ENCODE assay signal across 23 cellular contexts in genomic region chr4:98394134-98394533, GRCh38.
A peak's percentile ranks its signal among the peaks of the same experiment; 100 is the strongest.
DNase-seq lines count a peak whose midpoint lies in the region; ATAC-seq, FAIRE-seq and TF ChIP-seq lines count a peak whose summit lies in the region.
"Had no signal": no experiment of that assay in that cellular context is flagged by ENCODE, and none has a peak within 500 bp of the region (broad histone marks: within the 10 kb centered on the region; RNA-seq: fewer than 3 reads in every experiment).

No MANE protein-coding gene starts in this region.

- TF ChIP-seq CTCF in K562 (IDR thresholded peaks at IDR 0.05 in 2 of 3, conservative IDR thresholded peaks at IDR 0.05 in 1 of 3; ENCODE audit: insufficient read depth in 2 of 3, low read depth in 1 of 3, low read length in 3 of 3), result no peak
- TF ChIP-seq CTCF in heart left ventricle (IDR thresholded peaks at IDR 0.05), result no peak

- TF ChIP-seq EP300 in K562 (IDR thresholded peaks at IDR 0.05; ENCODE audit: low read length), result no peak

- in situ Hi-C loops in K562 (cut with MboI), result no loop called here

- H3K36me3 ChIP-seq in K562 (ENCODE audit: control insufficient read depth, insufficient read depth, low read length), result no peaks in the 10 kb centered on the region; the same call in 2 of the 3 replicates
- no peaks in the 10 kb centered on the region for H3K36me3 ChIP-seq in small intestine (ENCODE audit: control insufficient read depth in 2 of 2, insufficient read depth in 2 of 2, low read length in 2 of 2)
- peaks cover 0 to 13% (median 0%) of the 10 kb centered on the region in 9 donors for H3K36me3 ChIP-seq in heart left ventricle

- H3K79me2 ChIP-seq in K562 (ENCODE audit: control insufficient read depth, insufficient read depth, low read length), result no peaks in the 10 kb centered on the region

- no peaks in the 10 kb centered on the region for H3K9me1 ChIP-seq in K562 (ENCODE audit: control insufficient read depth, insufficient read depth, low read length)

- peaks cover 18% of the 10 kb centered on the region for H3K9me3 Mint-ChIP-seq in activated naive CD8-positive, alpha-beta T cell (ENCODE audit: low read depth)
- H3K9me3 Mint-ChIP-seq in activated naive CD8-positive, alpha-beta T cell treated with anti-CD3 and anti-CD28 coated beads for 36 hours, result peaks cover 16% of the 10 kb centered on the region
- peaks cover 21% of the 10 kb centered on the region for H3K9me3 Mint-ChIP-seq in activated T-helper 1 cell treated with anti-CD3 and anti-CD28 coated beads, Interleukin-12 subunit alpha, Interleukin-12 subunit beta, Interleukin-2, Interleukin-4 antibody, amounts not matched to agents 30 ng/mL and 10 ng/mL and 1 ng/mL, durations not matched to agents 14 hours and 24 hours and 36 hours

- TF ChIP-seq POLR2A in K562 (conservative IDR thresholded peaks at IDR 0.05) (no peak), heart left ventricle (IDR thresholded peaks at IDR 0.05) (no peak)

- H3K4me1 Mint-ChIP-seq in activated naive CD8-positive, alpha-beta T cell (ENCODE audit: low read depth), result peaks cover 4% of the 10 kb centered on the region
- H3K4me1 Mint-ChIP-seq in activated naive CD8-positive, alpha-beta T cell treated with anti-CD3 and anti-CD28 coated beads for 36 hours, result peaks cover 11% of the 10 kb centered on the region
- peaks cover 4% of the 10 kb centered on the region for H3K4me1 Mint-ChIP-seq in activated T-helper 1 cell treated with anti-CD3 and anti-CD28 coated beads, Interleukin-12 subunit alpha, Interleukin-12 subunit beta, Interleukin-2, Interleukin-4 antibody, amounts not matched to agents 30 ng/mL and 10 ng/mL and 1 ng/mL, durations not matched to agents 14 hours and 24 hours and 36 hours (ENCODE audit: low read depth)

- no TSS peak for BruUV-seq in K562 (replicated peaks; lab: Mats Ljungman, UMichigan)

- no peak overlapping the region for H3K4me3 Mint-ChIP-seq in activated naive CD8-positive, alpha-beta T cell
- no peak overlapping the region for H3K4me3 Mint-ChIP-seq in activated naive CD8-positive, alpha-beta T cell treated with anti-CD3 and anti-CD28 coated beads for 36 hours
- H3K4me3 Mint-ChIP-seq in activated T-helper 1 cell treated with anti-CD3 and anti-CD28 coated beads, Interleukin-12 subunit alpha, Interleukin-12 subunit beta, Interleukin-2, Interleukin-4 antibody, amounts not matched to agents 30 ng/mL and 10 ng/mL and 1 ng/mL, durations not matched to agents 14 hours and 24 hours and 36 hours, result no peak overlapping the region
- H3K4me3 Mint-ChIP-seq: CD4-positive, alpha-beta memory T cell had no signal

- H3K27ac ChIP-seq in K562 (ENCODE audit: extremely low read depth, low read depth, low read length) (no peak overlapping the region), small intestine (ENCODE audit: low read depth in 1 of 2, low read length in 1 of 2) (no peak overlapping the region), heart left ventricle (no peak overlapping the region)
- H3K27ac ChIP-seq: 22Rv1; BLaER1 treated with 17β-estradiol and CSF1 and Interleukin-3, amounts not matched to agents 10 nM and 100 nM; HL-60; KMS-11; SJCRH30 had no signal

- H3K27ac Mint-ChIP-seq in activated naive CD8-positive, alpha-beta T cell, result peak overlapping the region; percentile 30
- no peak overlapping the region for H3K27ac Mint-ChIP-seq in activated naive CD8-positive, alpha-beta T cell treated with anti-CD3 and anti-CD28 coated beads for 36 hours
- peak overlapping the region; percentile 67 for H3K27ac Mint-ChIP-seq in activated T-helper 1 cell treated with anti-CD3 and anti-CD28 coated beads, Interleukin-12 subunit alpha, Interleukin-12 subunit beta, Interleukin-2, Interleukin-4 antibody, amounts not matched to agents 30 ng/mL and 10 ng/mL and 1 ng/mL, durations not matched to agents 14 hours and 24 hours and 36 hours
- H3K27ac Mint-ChIP-seq: CD4-positive, alpha-beta memory T cell had no signal

- DNase-seq in activated naive CD8-positive, alpha-beta T cell treated with anti-CD3 and anti-CD28 coated beads for 36 hours, result no peak
- DNase-seq in activated T-helper 1 cell treated with anti-CD3 and anti-CD28 coated beads, Interleukin-12 subunit alpha, Interleukin-12 subunit beta, Interleukin-2, Interleukin-4 antibody, amounts not matched to agents 30 ng/mL and 10 ng/mL and 1 ng/mL, durations not matched to agents 14 hours and 24 hours and 36 hours (ENCODE audit: low spot score), result no peak
- no peak for DNase-seq in K562 (ENCODE audit: extremely low read depth in 1 of 4, low spot score in 3 of 4)
- no peak for DNase-seq in LoVo (ENCODE audit: low spot score)
- no peak for DNase-seq in small intestine
- DNase-seq in sciatic nerve (ENCODE audit: low spot score), result no peak
- DNase-seq in heart left ventricle, result no peak
- DNase-seq: CD4-positive, alpha-beta memory T cell; DND-41; NCI-H1694; NCI-H2081; NCI-H2171; NCI-H524 treated with DMSO at 0.1 percent for 48 hours; NCI-H82; SJCRH30 had no signal

- H3K4me1 ChIP-seq in K562 (replicated peaks in 1 of 2; ENCODE audit: control insufficient read depth in 2 of 2, insufficient read depth in 2 of 2, low read length in 2 of 2) (no peaks in the 10 kb centered on the region), small intestine (ENCODE audit: control insufficient read depth in 2 of 2, insufficient read depth in 1 of 2, low read depth in 1 of 2, low read length in 1 of 2) (no peaks in the 10 kb centered on the region), heart left ventricle (no peaks in the 10 kb centered on the region)
- H3K4me1 ChIP-seq: BLaER1 treated with 17β-estradiol and CSF1 and Interleukin-3, amounts not matched to agents 10 nM and 100 nM; SJCRH30 had no signal

- CTCF ChIA-PET in K562 (lab: Yijun Ruan, JAX; ENCODE audit: low intra/inter-chr PET ratio), result no interaction called here

- intact Hi-C loops in activated T-helper 1 cell treated with anti-CD3 and anti-CD28 coated beads, Interleukin-12 subunit alpha, Interleukin-12 subunit beta, Interleukin-2, Interleukin-4 antibody, amounts not matched to agents 30 ng/mL and 10 ng/mL and 1 ng/mL, durations not matched to agents 14 hours and 24 hours and 36 hours (cut with micrococcal nuclease), result no loop called here
- intact Hi-C loops in K562 (cut with micrococcal nuclease) (no loop called here), sciatic nerve (cut with DNase I) (no loop called here), heart left ventricle (cut with DNase I) (no loop called here)

- H4K20me1 ChIP-seq in K562 (replicated peaks; ENCODE audit: control insufficient read depth, insufficient read depth, low read length), result no peaks in the 10 kb centered on the region
- H4K20me1 ChIP-seq: BLaER1 treated with 17β-estradiol and CSF1 and Interleukin-3, amounts not matched to agents 10 nM and 100 nM had no signal

- peaks cover 34% of the 10 kb centered on the region for H3K36me3 Mint-ChIP-seq in activated naive CD8-positive, alpha-beta T cell
- peaks cover 50% of the 10 kb centered on the region for H3K36me3 Mint-ChIP-seq in activated naive CD8-positive, alpha-beta T cell treated with anti-CD3 and anti-CD28 coated beads for 36 hours
- peaks cover 34% of the 10 kb centered on the region for H3K36me3 Mint-ChIP-seq in activated T-helper 1 cell treated with anti-CD3 and anti-CD28 coated beads, Interleukin-12 subunit alpha, Interleukin-12 subunit beta, Interleukin-2, Interleukin-4 antibody, amounts not matched to agents 30 ng/mL and 10 ng/mL and 1 ng/mL, durations not matched to agents 14 hours and 24 hours and 36 hours (ENCODE audit: low read depth)

- WGBS in K562 (ENCODE audit: insufficient coverage, low coverage, missing lambda C conversion rate), result 100% methylated on average over 1 of the region's 1 CpG
- WGBS in small intestine, 3 donors, result 94 to 96% (median 94%) methylated on average over 1 of the region's 1 CpG
- 96 to 100% (median 98%) methylated on average over 1 of the region's 1 CpG for WGBS in heart left ventricle, 4 donors

- no peak overlapping the region for H3K4me2 ChIP-seq in K562 (ENCODE audit: insufficient read depth, low read length)
- H3K4me2 ChIP-seq: BLaER1 treated with 17β-estradiol and CSF1 and Interleukin-3, amounts not matched to agents 10 nM and 100 nM; KMS-11 had no signal

- FAIRE-seq in K562 (lab: Jason Lieb, UNC) (peak; percentile 40), small intestine (lab: Jason Lieb, UNC) (no peak)
- FAIRE-seq: H1 had no signal

- H3K4me3 ChIP-seq in K562 (no peak overlapping the region), small intestine (ENCODE audit: low read depth in 1 of 2, low read length in 2 of 2) (no peak overlapping the region), heart left ventricle (no peak overlapping the region)
- H3K4me3 ChIP-seq: BLaER1 treated with 17β-estradiol and CSF1 and Interleukin-3, amounts not matched to agents 10 nM and 100 nM; SJCRH30 had no signal

- TF ChIP-seq RAD21 in K562 (CRISPR knock-in tag; conservative IDR thresholded peaks at IDR 0.05 in 1 of 2, IDR thresholded peaks at IDR 0.05 in 1 of 2), result no peak

- H3K9ac ChIP-seq in K562 (ENCODE audit: insufficient read depth in 1 of 2, low read depth in 2 of 2, low read length in 2 of 2), result no peak overlapping the region
- H3K9ac ChIP-seq: BLaER1 treated with 17β-estradiol and CSF1 and Interleukin-3, amounts not matched to agents 10 nM and 100 nM; KMS-11 had no signal

- H3K9me3 ChIP-seq in K562 (replicated peaks; ENCODE audit: control insufficient read depth, insufficient read depth, low read depth, low read length), result no peaks in the 10 kb centered on the region
- no peaks in the 10 kb centered on the region for H3K9me3 ChIP-seq in small intestine (ENCODE audit: control insufficient read depth, low read depth)
- no peaks in the 10 kb centered on the region for H3K9me3 ChIP-seq in heart left ventricle
- H3K9me3 ChIP-seq: BLaER1 treated with 17β-estradiol and CSF1 and Interleukin-3, amounts not matched to agents 10 nM and 100 nM; SJCRH30 had no signal

- ATAC-seq in K562, result no peak
- ATAC-seq in sciatic nerve, result no peak
- no peak for ATAC-seq in heart left ventricle
- ATAC-seq: HCT116, Panc1 had no signal

- no peaks in the 10 kb centered on the region for H3K27me3 ChIP-seq in K562 (ENCODE audit: control insufficient read depth in 2 of 2, insufficient read depth in 2 of 2, low read length in 2 of 2)
- H3K27me3 ChIP-seq in small intestine (ENCODE audit: control insufficient read depth in 2 of 2, insufficient read depth in 2 of 2, low read length in 2 of 2), result no peaks in the 10 kb centered on the region
- no peaks in the 10 kb centered on the region for H3K27me3 ChIP-seq in heart left ventricle
- H3K27me3 ChIP-seq: BLaER1 treated with 17β-estradiol and CSF1 and Interleukin-3, amounts not matched to agents 10 nM and 100 nM; SJCRH30 had no signal

- POLR2A ChIA-PET in K562 (lab: Yijun Ruan, JAX), result no interaction called here

- H2AFZ ChIP-seq in K562 (ENCODE audit: low read depth, low read length), result no peak overlapping the region

- H3K27me3 Mint-ChIP-seq in activated naive CD8-positive, alpha-beta T cell, result no peaks in the 10 kb centered on the region
- H3K27me3 Mint-ChIP-seq in activated naive CD8-positive, alpha-beta T cell treated with anti-CD3 and anti-CD28 coated beads for 36 hours, result no peaks in the 10 kb centered on the region
- no peaks in the 10 kb centered on the region for H3K27me3 Mint-ChIP-seq in activated T-helper 1 cell treated with anti-CD3 and anti-CD28 coated beads, Interleukin-12 subunit alpha, Interleukin-12 subunit beta, Interleukin-2, Interleukin-4 antibody, amounts not matched to agents 30 ng/mL and 10 ng/mL and 1 ng/mL, durations not matched to agents 14 hours and 24 hours and 36 hours (ENCODE audit: insufficient read depth)
- H3K27me3 Mint-ChIP-seq: CD4-positive, alpha-beta memory T cell had no signal

TF ChIP-seq in K562, 482 proteins besides CTCF, POLR2A, EP300 and RAD21 (continues in another document):
- no peak for TF ChIP-seq BCL6 (CRISPR knock-in tag; IDR thresholded peaks at IDR 0.05)
